In genomic region chr12:51131745-51132521, GRCh38 we compare ENCODE assay signal across 3 cellular contexts.
A peak's percentile ranks its signal among the peaks of the same experiment; 100 is the strongest.
TF ChIP-seq lines count a peak whose summit lies in the region.

No MANE protein-coding gene starts in this region.

TF ChIP-seq in HEK293T, 16 proteins besides CTCF, POLR2A, EP300 and RAD21:
- TF ChIP-seq ZNF384 (IDR thresholded peaks at IDR 0.05) = peak; percentile 74; the same call in 1 of the 2 replicates
- TF ChIP-seq TARDBP (IDR thresholded peaks at IDR 0.05) = no peak

TF ChIP-seq in GM12878, 131 proteins besides CTCF, POLR2A, EP300 and RAD21 (continued from another document):
- TF ChIP-seq HDGF (IDR thresholded peaks at IDR 0.05) (no peak), SIX5 (IDR thresholded peaks at IDR 0.05; ENCODE audit: low read depth, low read length, severe bottlenecking) (no peak), ATF7 (IDR thresholded peaks at IDR 0.05; ENCODE audit: low read depth) (peak; percentile 74), TAF1 (IDR thresholded peaks at IDR 0.05; ENCODE audit: borderline replicate concordance, low read depth, low read length) (no peak)
TF ChIP-seq in GM12878: peak in this region for 1.

TF ChIP-seq in WTC11, 78 proteins besides CTCF, POLR2A, EP300 and RAD21:
- TF ChIP-seq JAZF1 (CRISPR knock-in tag; IDR thresholded peaks at IDR 0.05) = no peak
- no peak for TF ChIP-seq E2F5 (CRISPR knock-in tag; IDR thresholded peaks at IDR 0.05)
- no peak for TF ChIP-seq ELF4 (CRISPR knock-in tag; IDR thresholded peaks at IDR 0.05; ENCODE audit: low read depth)
- TF ChIP-seq ZNF232 (CRISPR knock-in tag; IDR thresholded peaks at IDR 0.05) = no peak
- TF ChIP-seq MAX (CRISPR knock-in tag; IDR thresholded peaks at IDR 0.05) = no peak
- TF ChIP-seq GRHL2 (CRISPR knock-in tag; IDR thresholded peaks at IDR 0.05; ENCODE audit: insufficient replicate concordance, severe bottlenecking) = no peak
- no peak for TF ChIP-seq ZBTB43 (CRISPR knock-in tag; IDR thresholded peaks at IDR 0.05)
